15 cellular contexts compared by ENCODE assay signal in the genomic region with DNA sequence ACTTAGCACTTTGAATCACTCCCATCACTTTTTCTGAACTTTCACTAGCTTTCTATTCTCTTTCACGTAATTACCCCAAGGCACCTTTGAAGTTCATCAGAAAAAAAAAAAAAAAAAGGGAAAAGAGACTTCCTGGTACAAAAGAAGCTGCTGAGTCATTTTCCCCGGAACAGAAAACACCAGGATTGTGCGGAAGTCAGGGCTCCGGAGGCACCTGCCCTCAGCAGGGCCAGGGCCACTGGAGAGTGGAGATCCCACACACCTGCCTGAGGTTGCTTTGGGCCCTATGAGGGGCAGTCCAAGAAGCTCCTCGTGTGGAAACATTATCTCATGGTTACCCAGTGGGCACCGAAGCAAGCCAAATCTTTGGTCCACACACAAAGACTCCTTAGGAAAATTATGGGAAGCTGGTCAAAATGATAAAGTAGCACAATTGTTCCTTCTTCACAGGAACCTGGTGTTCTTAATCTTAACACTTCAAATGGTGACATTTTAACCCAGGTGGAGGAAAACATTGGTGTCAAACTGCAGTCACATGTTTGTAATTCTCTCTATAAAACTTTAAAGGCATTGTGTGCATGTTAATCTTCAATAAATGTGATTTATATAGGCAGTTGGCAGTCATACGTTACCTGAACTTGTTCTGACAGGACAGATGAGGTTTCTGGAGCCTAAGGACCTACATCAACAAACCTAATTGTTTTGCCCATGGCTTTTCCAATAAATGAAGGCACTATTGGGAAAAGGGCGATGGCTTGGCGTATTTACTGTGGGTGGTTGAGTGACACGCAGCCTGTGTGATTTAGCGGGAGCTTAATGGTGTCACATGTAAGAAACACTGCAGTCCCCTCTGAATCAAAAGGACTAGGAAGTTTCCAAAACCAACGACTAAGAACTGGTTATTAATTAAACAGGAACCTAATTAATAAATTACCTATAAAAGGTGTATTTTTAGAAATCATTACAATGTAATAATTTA. TPM values are rescaled to one million over a fixed set of nuclear protein-coding genes. Genes with fewer than 3 reads are reported as not detected.
A peak's percentile ranks its signal among the peaks of the same experiment; 100 is the strongest.
DNase-seq lines count a peak whose midpoint lies in the region; ATAC-seq and TF ChIP-seq lines count a peak whose summit lies in the region.
"Had no signal": no experiment of that assay in that cellular context is flagged by ENCODE, and none has a peak within 500 bp of the region (broad histone marks: within the 10 kb centered on the region; RNA-seq: fewer than 3 reads in every experiment).

No MANE protein-coding gene starts in this region.

- H3K27ac ChIP-seq in esophagus (ENCODE audit: low read depth in 2 of 2, low read length in 1 of 2): peak overlapping the region; percentile 84 to 90
- no peak overlapping the region for H3K27ac ChIP-seq in heart right ventricle

- H3K36me3 ChIP-seq in esophagus (ENCODE audit: control insufficient read depth in 2 of 2, insufficient read depth in 2 of 2, low read length in 1 of 2) (no peaks in the 10 kb centered on the region), heart right ventricle (no peaks in the 10 kb centered on the region)

- no peaks in the 10 kb centered on the region for H3K27me3 ChIP-seq in esophagus (ENCODE audit: control insufficient read depth in 1 of 2, insufficient read depth in 2 of 2, low read length in 2 of 2)
- peaks cover 0 to 26% (median 5%) of the 10 kb centered on the region in 7 donors for H3K27me3 ChIP-seq in heart right ventricle

- peaks cover 2 to 9% of the 10 kb centered on the region in 2 donors for H3K4me1 ChIP-seq in esophagus (ENCODE audit: control insufficient read depth in 2 of 2, insufficient read depth in 2 of 2, low read length in 1 of 2)
- no peaks in the 10 kb centered on the region for H3K4me1 ChIP-seq in heart right ventricle

- H3K36me3 Mint-ChIP-seq in neural crest cell (ENCODE audit: low read depth): no peaks in the 10 kb centered on the region
- H3K36me3 Mint-ChIP-seq in effector memory CD8-positive, alpha-beta T cell (ENCODE audit: insufficient read depth): no peaks in the 10 kb centered on the region
- no peaks in the 10 kb centered on the region for H3K36me3 Mint-ChIP-seq in activated CD4-positive, alpha-beta T cell treated with anti-CD3 and anti-CD28 coated beads, Interleukin-2, amount 10 ng/mL, durations not matched to agents 24 days and 14 days (ENCODE audit: low read depth)
- H3K36me3 Mint-ChIP-seq: immature natural killer cell had no signal

- peak overlapping the region; percentile 14 for H3K27ac Mint-ChIP-seq in neural crest cell (ENCODE audit: unreplicated experiment)
- no peak overlapping the region for H3K27ac Mint-ChIP-seq in effector memory CD8-positive, alpha-beta T cell
- H3K27ac Mint-ChIP-seq in activated CD4-positive, alpha-beta T cell treated with anti-CD3 and anti-CD28 coated beads, Interleukin-2, amount 10 ng/mL, durations not matched to agents 24 days and 14 days: no peak overlapping the region
- H3K27ac Mint-ChIP-seq: immature natural killer cell had no signal

- H3K9me3 ChIP-seq in esophagus (ENCODE audit: control insufficient read depth in 2 of 2, insufficient read depth in 1 of 2, low read depth in 1 of 2, low read length in 1 of 2) (no peaks in the 10 kb centered on the region), heart right ventricle (no peaks in the 10 kb centered on the region)

- DNase-seq in Daoy (ENCODE audit: low read depth) (peak; percentile 52), NCI-H748 treated with DMSO at 0.1 percent for 48 hours (lab: John Stamatoyannopoulos, UW) (peak; percentile 38), neural crest cell (ENCODE audit: low read depth, low spot score) (no peak), heart right ventricle (no peak)
- DNase-seq in effector memory CD8-positive, alpha-beta T cell: no peak
- DNase-seq in activated CD4-positive, alpha-beta T cell treated with anti-CD3 and anti-CD28 coated beads, Interleukin-2, amount 10 ng/mL, durations not matched to agents 24 days and 14 days: no peak
- DNase-seq: activated CD4-positive, alpha-beta T cell treated with anti-CD3 and anti-CD28 coated beads for 1 hour; amygdala; immature natural killer cell; stimulated activated naive CD4-positive, alpha-beta T cell; T-helper 1 cell had no signal

- H3K9me3 Mint-ChIP-seq in neural crest cell: peaks cover 4% of the 10 kb centered on the region
- no peaks in the 10 kb centered on the region for H3K9me3 Mint-ChIP-seq in effector memory CD8-positive, alpha-beta T cell
- no peaks in the 10 kb centered on the region for H3K9me3 Mint-ChIP-seq in activated CD4-positive, alpha-beta T cell treated with anti-CD3 and anti-CD28 coated beads, Interleukin-2, amount 10 ng/mL, durations not matched to agents 24 days and 14 days
- H3K9me3 Mint-ChIP-seq: immature natural killer cell had no signal

- intact Hi-C loops in heart right ventricle (cut with DNase I): no loop called here
- intact Hi-C loops in activated CD4-positive, alpha-beta T cell treated with anti-CD3 and anti-CD28 coated beads, Interleukin-2, amount 10 ng/mL, durations not matched to agents 24 days and 14 days (cut with micrococcal nuclease): no loop called here

- 40 to 49% methylated on average over 12 of the region's 12 CpGs for WGBS in esophagus, 2 donors
- 72 to 73% methylated on average over 12 of the region's 12 CpGs for WGBS in heart right ventricle, 2 donors

- no peak for TF ChIP-seq CTCF in neural crest cell (conservative IDR thresholded peaks at IDR 0.05)
- TF ChIP-seq CTCF in heart right ventricle (IDR thresholded peaks at IDR 0.05): no peak

- peaks cover 6% of the 10 kb centered on the region for H3K4me1 Mint-ChIP-seq in neural crest cell
- no peaks in the 10 kb centered on the region for H3K4me1 Mint-ChIP-seq in effector memory CD8-positive, alpha-beta T cell (ENCODE audit: low read depth in 2 of 2)
- H3K4me1 Mint-ChIP-seq in activated CD4-positive, alpha-beta T cell treated with anti-CD3 and anti-CD28 coated beads, Interleukin-2, amount 10 ng/mL, durations not matched to agents 24 days and 14 days: no peaks in the 10 kb centered on the region
- H3K4me1 Mint-ChIP-seq: immature natural killer cell had no signal

- H3K4me3 ChIP-seq in esophagus (ENCODE audit: low read depth in 1 of 2, low read length in 2 of 2) (no peak overlapping the region), heart right ventricle (no peak overlapping the region)

- ATAC-seq in heart right ventricle: no peak
- ATAC-seq in effector memory CD8-positive, alpha-beta T cell (replicated peaks): no peak
- no peak for ATAC-seq in HG02571 (IDR thresholded peaks at IDR 0.05; ENCODE audit: unreplicated experiment)

- no peaks in the 10 kb centered on the region for H3K27me3 Mint-ChIP-seq in neural crest cell (ENCODE audit: low read depth)
- H3K27me3 Mint-ChIP-seq in effector memory CD8-positive, alpha-beta T cell: peaks cover 18 to 26% of the 10 kb centered on the region in 2 donors
- peaks cover 8% of the 10 kb centered on the region for H3K27me3 Mint-ChIP-seq in activated CD4-positive, alpha-beta T cell treated with anti-CD3 and anti-CD28 coated beads, Interleukin-2, amount 10 ng/mL, durations not matched to agents 24 days and 14 days

- H3K4me3 Mint-ChIP-seq in neural crest cell: no peak overlapping the region
- no peak overlapping the region for H3K4me3 Mint-ChIP-seq in effector memory CD8-positive, alpha-beta T cell
- no peak overlapping the region for H3K4me3 Mint-ChIP-seq in activated CD4-positive, alpha-beta T cell treated with anti-CD3 and anti-CD28 coated beads, Interleukin-2, amount 10 ng/mL, durations not matched to agents 24 days and 14 days
- H3K4me3 Mint-ChIP-seq: immature natural killer cell had no signal

RNA-seq across cellular contexts. Expression of a gene that starts 23.4 kb away (rescaled TPM):
- 0.57 and 2.2 TPM in 2 replicates for total RNA-seq in Daoy (2014; rRNA removed; shearing (Covaris generic))
- polyA plus RNA-seq in esophagus: 10 to 100 TPM; 23.2 to 31.1 TPM
- 0.07 and 0.09 TPM in 2 replicates for total RNA-seq in neural crest cell
- total RNA-seq in heart right ventricle: 1 to 10 TPM; 1.7 to 5.2 (median 3.0) TPM
- polyA plus RNA-seq in heart right ventricle: under 1 TPM; 0.66 to 0.68 TPM
- 0.33 and 0.47 TPM in 2 replicates for total RNA-seq in activated CD4-positive, alpha-beta T cell treated with anti-CD3 and anti-CD28 coated beads, Interleukin-2, amount 10 ng/mL, durations not matched to agents 24 days and 14 days
- total RNA-seq: G401 had no signal
- polyA plus RNA-seq: BJ had no signal

Comparison
In these comparisons a context has a peak if more than half of its experiments do, and no peak if none do; other contexts are left out.
1. DNase-seq: peak in Daoy (single experiment) and NCI-H748 treated with DMSO at 0.1 percent for 48 hours (single experiment); none in neural crest cell (single experiment), heart right ventricle (0 of 2), effector memory CD8-positive, alpha-beta T cell (0 of 3) and activated CD4-positive, alpha-beta T cell treated with anti-CD3 and anti-CD28 coated beads, Interleukin-2, amount 10 ng/mL, durations not matched to agents 24 days and 14 days (single experiment).
2. H3K27ac ChIP-seq: peak in esophagus (2 of 2); none in heart right ventricle (0 of 10).